ENCODE assay signal across 1 cellular context in the genomic region with DNA sequence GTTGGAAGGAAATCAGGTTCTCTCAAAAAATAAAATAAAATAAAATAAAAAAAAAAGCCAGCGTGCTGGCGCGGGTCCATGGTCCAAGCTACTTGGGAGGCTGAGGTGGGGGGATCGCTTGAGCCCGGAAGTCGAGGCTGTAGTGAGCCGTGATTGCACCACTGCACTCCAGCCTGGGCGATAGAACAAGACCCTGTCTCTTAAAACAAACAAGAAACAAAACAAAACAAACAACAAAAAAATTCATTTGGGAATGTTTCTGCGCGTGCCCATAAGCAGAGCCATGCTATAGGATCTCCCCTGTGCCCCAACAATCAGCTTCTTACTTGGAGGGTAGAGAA.
TF ChIP-seq lines count a peak whose summit lies in the region.

No MANE protein-coding gene starts in this region.

TF ChIP-seq in GM12878, 131 proteins besides CTCF, POLR2A, EP300 and RAD21:
- no peak for TF ChIP-seq KLF5 (IDR thresholded peaks at IDR 0.05; ENCODE audit: partially characterized antibody)
- TF ChIP-seq HDAC6 (IDR thresholded peaks at IDR 0.05; ENCODE audit: unreplicated experiment), result no peak
- TF ChIP-seq BRCA1 (IDR thresholded peaks at IDR 0.05; ENCODE audit: low read depth, low read length), result no peak
- TF ChIP-seq ASH2L (IDR thresholded peaks at IDR 0.05; ENCODE audit: borderline replicate concordance, low read depth), result no peak
- no peak for TF ChIP-seq CBFB (IDR thresholded peaks at IDR 0.05; ENCODE audit: low read depth)
- no peak for TF ChIP-seq BHLHE40 (IDR thresholded peaks at IDR 0.05; ENCODE audit: borderline replicate concordance in 1 of 2, low read depth in 2 of 2, low read length in 1 of 2)
- TF ChIP-seq MXI1 (IDR thresholded peaks at IDR 0.05; ENCODE audit: low read depth, low read length), result no peak
- no peak for TF ChIP-seq EED (IDR thresholded peaks at IDR 0.05; ENCODE audit: low read depth)
- TF ChIP-seq FOS (IDR thresholded peaks at IDR 0.05; ENCODE audit: borderline replicate concordance, extremely low read depth, insufficient read length), result no peak
